Comparison of ENCODE assay signal across 28 cellular contexts in the genomic region with DNA sequence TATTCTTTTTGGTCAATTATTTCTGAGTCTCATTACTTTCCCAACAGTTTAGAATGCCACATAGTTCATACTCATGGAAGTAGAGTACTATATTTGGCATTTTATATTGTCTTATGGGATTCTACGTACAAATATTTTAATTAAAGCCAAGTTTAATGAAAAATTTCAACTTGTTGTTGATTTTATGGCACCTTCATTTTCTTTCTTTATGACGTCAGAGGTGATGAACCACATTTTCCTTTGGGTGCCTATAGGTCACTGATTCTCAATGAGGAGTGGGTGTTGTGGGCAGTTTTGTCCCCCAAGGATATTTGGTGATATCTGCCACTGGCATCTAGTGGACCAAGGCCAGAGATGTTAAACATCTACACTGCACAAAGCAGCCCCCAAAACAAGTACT.
"Had no signal": no experiment of that assay in that cellular context is flagged by ENCODE, and none has a peak within 500 bp of the region (broad histone marks: within the 10 kb centered on the region; RNA-seq: fewer than 3 reads in every experiment).

No MANE protein-coding gene starts in this region.

- H3K9me3 ChIP-seq: colonic mucosa, esophagus muscularis mucosa, esophagus squamous epithelium, gastrocnemius medialis, gastroesophageal sphincter, heart left ventricle, heart right ventricle had no signal

- FAIRE-seq: colon, endometrium, endothelial cell of umbilical vein, frontal cortex had no signal

- H3K27ac ChIP-seq: colonic mucosa, coronary artery, dorsolateral prefrontal cortex, epithelial cell of prostate, esophagus muscularis mucosa, esophagus squamous epithelium, foreskin keratinocyte, gastrocnemius medialis, gastroesophageal sphincter, heart left ventricle, heart right ventricle had no signal

- DNase-seq: colonic mucosa; cortex of kidney; dermis blood vessel endothelial cell; dorsolateral prefrontal cortex; effector CD4-positive, alpha-beta T cell; effector CD8-positive, alpha-beta T cell; effector memory CD4-positive, alpha-beta T cell; effector memory CD8-positive, alpha-beta T cell; endodermal cell; erythroblast; esophagus squamous epithelium; foreskin fibroblast; foreskin keratinocyte; foreskin melanocyte; gastrocnemius medialis; glutamatergic neuron; head of caudate nucleus; heart left ventricle; heart right ventricle had no signal

- H3K36me3 ChIP-seq: colonic mucosa, esophagus muscularis mucosa, esophagus squamous epithelium, gastrocnemius medialis, gastroesophageal sphincter, heart left ventricle, heart right ventricle had no signal

- H3K27me3 ChIP-seq: colonic mucosa, esophagus muscularis mucosa, esophagus squamous epithelium, foreskin keratinocyte, gastrocnemius medialis, gastroesophageal sphincter, heart left ventricle, heart right ventricle had no signal

- H3K4me1 ChIP-seq: colonic mucosa, esophagus muscularis mucosa, esophagus squamous epithelium, foreskin keratinocyte, gastrocnemius medialis, gastroesophageal sphincter, heart left ventricle, heart right ventricle had no signal

- H3K4me3 ChIP-seq: colonic mucosa, coronary artery, dorsolateral prefrontal cortex, esophagus muscularis mucosa, esophagus squamous epithelium, gastrocnemius medialis, gastroesophageal sphincter, heart left ventricle, heart right ventricle had no signal

- ATAC-seq: effector memory CD8-positive, alpha-beta T cell; esophagus mucosa; foreskin keratinocyte; gastrocnemius medialis; gastroesophageal sphincter; heart left ventricle; heart right ventricle had no signal
